9 cellular contexts compared by ENCODE assay signal in the genomic region with DNA sequence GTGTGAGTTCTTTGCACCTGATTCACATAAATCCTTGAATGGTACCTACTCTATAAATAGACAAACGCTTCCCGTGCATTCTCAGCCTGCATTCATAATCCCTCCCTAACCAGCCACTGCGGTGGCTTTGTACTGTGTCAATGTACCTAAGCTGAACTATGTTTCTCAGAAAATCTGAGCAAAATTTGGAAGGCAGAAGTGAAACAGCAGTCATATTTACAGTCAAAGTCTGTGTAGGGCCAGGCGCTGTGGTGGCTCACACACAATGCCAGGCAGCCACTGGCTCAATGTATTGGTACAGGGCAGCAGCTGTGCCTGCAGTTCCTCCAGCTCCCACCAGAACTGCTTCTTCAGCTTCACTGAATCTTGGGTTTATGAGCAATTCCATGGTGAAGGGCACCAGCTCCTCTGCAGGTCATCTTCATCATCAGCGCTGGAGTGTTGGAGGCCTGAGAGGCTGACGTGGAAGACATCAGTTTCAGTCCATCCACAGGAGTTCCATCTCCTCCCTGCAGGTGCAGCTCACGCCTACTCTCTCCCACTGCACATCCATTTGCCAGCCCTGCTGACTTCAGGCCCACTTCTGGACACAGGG. TPM values are rescaled to one million over a fixed set of nuclear protein-coding genes. Genes with fewer than 3 reads are reported as not detected.
DNase-seq lines count a peak whose midpoint lies in the region; ATAC-seq and TF ChIP-seq lines count a peak whose summit lies in the region.
"Had no signal": no experiment of that assay in that cellular context is flagged by ENCODE, and none has a peak within 500 bp of the region (broad histone marks: within the 10 kb centered on the region; RNA-seq: fewer than 3 reads in every experiment).

No MANE protein-coding gene starts in this region.

- H3K27ac Mint-ChIP-seq in endodermal cell = no peak overlapping the region

- H3K27me3 ChIP-seq in endodermal cell (ENCODE audit: control insufficient read depth, insufficient read depth, low read length, poor library complexity, severe bottlenecking) = no peaks in the 10 kb centered on the region

- ATAC-seq in GM18870 (IDR thresholded peaks at IDR 0.05; ENCODE audit: unreplicated experiment) (peak; percentile 95), HG02970 (IDR thresholded peaks at IDR 0.05; ENCODE audit: low FRiP score, unreplicated experiment) (peak; percentile 87)

- H3K27me3 Mint-ChIP-seq in endodermal cell (ENCODE audit: insufficient read depth) = no peaks in the 10 kb centered on the region

- H3K4me3 ChIP-seq in endodermal cell (ENCODE audit: low read length) = no peak overlapping the region
- H3K4me3 ChIP-seq: skin epidermis had no signal

- no peak overlapping the region for H3K4me3 Mint-ChIP-seq in endodermal cell

- DNase-seq in AML-193 (lab: John Stamatoyannopoulos, UW) = peak; percentile 3 to 12
- DNase-seq in OCI-M1 (lab: John Stamatoyannopoulos, UW) = peak; percentile 13
- peak; percentile 70 for DNase-seq in endodermal cell
- peak; percentile 16 to 21 for DNase-seq in stimulated activated CD4-positive, alpha-beta T cell treated with anti-CD3 and anti-CD28 coated beads, Interleukin-2, amount 100 ng/mL, for 48 hours
- no peak for DNase-seq in NCI-H2029 treated with DMSO at 0.1 percent for 48 hours (lab: John Stamatoyannopoulos, UW)
- no peak for DNase-seq in inferior parietal cortex (ENCODE audit: extremely low spot score)

- H3K9me3 Mint-ChIP-seq in endodermal cell = peaks cover 8% of the 10 kb centered on the region

- no peak overlapping the region for H3K27ac ChIP-seq in endodermal cell (ENCODE audit: low read depth, low read length)
- H3K27ac ChIP-seq: skin epidermis had no signal

- H3K4me1 ChIP-seq in endodermal cell (ENCODE audit: control insufficient read depth, insufficient read depth, low read length) = no peaks in the 10 kb centered on the region

- H3K4me1 Mint-ChIP-seq in endodermal cell = no peaks in the 10 kb centered on the region

- no peaks in the 10 kb centered on the region for H3K36me3 Mint-ChIP-seq in endodermal cell (ENCODE audit: low read depth)

- H3K9ac ChIP-seq in endodermal cell (ENCODE audit: extremely low read depth, low read length, poor library complexity, severe bottlenecking) = no peak overlapping the region

- H3K9me3 ChIP-seq in endodermal cell (ENCODE audit: control insufficient read depth, low read length) = no peaks in the 10 kb centered on the region

- peak; percentile 61 for TF ChIP-seq CTCF in endodermal cell (conservative IDR thresholded peaks at IDR 0.05)

- no peaks in the 10 kb centered on the region for H3K36me3 ChIP-seq in endodermal cell (ENCODE audit: control insufficient read depth, insufficient read depth, low read length)

- 88 to 96% methylated on average over 5 to 7 of the region's 7 CpGs for WGBS in endodermal cell (ENCODE audit: insufficient coverage in 1 of 2, insufficient read length in 1 of 2), 2 experiments

RNA-seq across cellular contexts. Expression of a gene that starts 32.3 kb away (rescaled TPM):
- 10 to 100 TPM; 17.3 to 24.6 TPM for total RNA-seq in endodermal cell
- polyA plus RNA-seq in endodermal cell (2013, experiment 1 of 2) = 9.1 TPM
- polyA plus RNA-seq in endodermal cell (2013, experiment 2 of 2) = 9.0 TPM

Comparison
In these comparisons a context has a peak if more than half of its experiments do, and no peak if none do; other contexts are left out.
1. DNase-seq: peak in AML-193 (2 of 2), OCI-M1 (single experiment), endodermal cell (single experiment) and stimulated activated CD4-positive, alpha-beta T cell treated with anti-CD3 and anti-CD28 coated beads, Interleukin-2, amount 100 ng/mL, for 48 hours (2 of 2); none in NCI-H2029 treated with DMSO at 0.1 percent for 48 hours (single experiment) and inferior parietal cortex (single experiment).